Comparison of ENCODE assay signal across 2 cellular contexts in genomic region chrX:48831909-48832291, GRCh38.
TF ChIP-seq lines count a peak whose summit lies in the region.

No MANE protein-coding gene starts in this region.

TF ChIP-seq in GM23338, 12 proteins besides CTCF, POLR2A, EP300 and RAD21 (continued from another document):
- TF ChIP-seq ZNF462 (CRISPR knock-in tag; IDR thresholded peaks at IDR 0.05), result no peak
- TF ChIP-seq EZH2 (IDR thresholded peaks at IDR 0.05; ENCODE audit: low read depth, unreplicated experiment), result no peak
- TF ChIP-seq NANOG (IDR thresholded peaks at IDR 0.05; ENCODE audit: borderline replicate concordance), result no peak
- no peak for TF ChIP-seq CREB1 (CRISPR knock-in tag; IDR thresholded peaks at IDR 0.05; ENCODE audit: low read depth)
- TF ChIP-seq, protein P1, sequence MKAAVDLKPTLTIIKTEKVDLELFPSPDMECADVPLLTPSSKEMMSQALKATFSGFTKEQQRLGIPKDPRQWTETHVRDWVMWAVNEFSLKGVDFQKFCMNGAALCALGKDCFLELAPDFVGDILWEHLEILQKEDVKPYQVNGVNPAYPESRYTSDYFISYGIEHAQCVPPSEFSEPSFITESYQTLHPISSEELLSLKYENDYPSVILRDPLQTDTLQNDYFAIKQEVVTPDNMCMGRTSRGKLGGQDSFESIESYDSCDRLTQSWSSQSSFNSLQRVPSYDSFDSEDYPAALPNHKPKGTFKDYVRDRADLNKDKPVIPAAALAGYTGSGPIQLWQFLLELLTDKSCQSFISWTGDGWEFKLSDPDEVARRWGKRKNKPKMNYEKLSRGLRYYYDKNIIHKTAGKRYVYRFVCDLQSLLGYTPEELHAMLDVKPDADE (IDR thresholded peaks at IDR 0.05), result no peak
- no peak for TF ChIP-seq REST (IDR thresholded peaks at IDR 0.05; ENCODE audit: unreplicated experiment)
- TF ChIP-seq JUNB (IDR thresholded peaks at IDR 0.05; ENCODE audit: unreplicated experiment), result no peak
- TF ChIP-seq EZH2phosphoT487 (IDR thresholded peaks at IDR 0.05; ENCODE audit: unreplicated experiment), result no peak
- no peak for TF ChIP-seq STAT1 (IDR thresholded peaks at IDR 0.05; ENCODE audit: unreplicated experiment)
- no peak for TF ChIP-seq ZNF114 (CRISPR knock-in tag; IDR thresholded peaks at IDR 0.05)

TF ChIP-seq in neural cell, 6 proteins besides CTCF, POLR2A, EP300 and RAD21 (continued from another document):
- TF ChIP-seq REST (IDR thresholded peaks at IDR 0.05; ENCODE audit: borderline replicate concordance) (no peak), MXI1 (conservative IDR thresholded peaks at IDR 0.05; ENCODE audit: poor library complexity, severe bottlenecking) (no peak), POLR2AphosphoS5 (IDR thresholded peaks at IDR 0.05) (no peak), SMC3 (conservative IDR thresholded peaks at IDR 0.05; ENCODE audit: poor library complexity) (no peak)
TF ChIP-seq in neural cell: peak in this region for 0.
